ENCODE assay signal across 25 cellular contexts in genomic region chr5:69099302-69099701, GRCh38.
"Had no signal": no experiment of that assay in that cellular context is flagged by ENCODE, and none has a peak within 500 bp of the region (broad histone marks: within the 10 kb centered on the region; RNA-seq: fewer than 3 reads in every experiment).

No MANE protein-coding gene starts in this region.

- H3K27me3 Mint-ChIP-seq: activated CD8-positive, alpha-beta T cell treated with anti-CD3 and anti-CD28 coated beads for 36 hours; activated naive CD8-positive, alpha-beta T cell treated with anti-CD3 and anti-CD28 coated beads for 36 hours; central memory CD8-positive, alpha-beta T cell; effector memory CD8-positive, alpha-beta T cell; stimulated activated naive CD8-positive, alpha-beta T cell treated with anti-CD3 and anti-CD28 coated beads, Interleukin-15, amount 100 ng/mL, for 72 hours; T-helper 17 cell had no signal

- H3K9me3 ChIP-seq: breast epithelium, colonic mucosa, esophagus muscularis mucosa, gastroesophageal sphincter, mucosa of descending colon, pancreas, suprapubic skin, tibial nerve had no signal

- H3K27me3 ChIP-seq: breast epithelium, colonic mucosa, dorsolateral prefrontal cortex, esophagus muscularis mucosa, gastroesophageal sphincter, pancreas, suprapubic skin, tibial nerve had no signal

- H3K36me3 ChIP-seq: breast epithelium had no signal

- H3K9me3 Mint-ChIP-seq: activated CD8-positive, alpha-beta T cell treated with anti-CD3 and anti-CD28 coated beads for 36 hours; activated naive CD8-positive, alpha-beta T cell treated with anti-CD3 and anti-CD28 coated beads for 36 hours; activated T-helper 1 cell treated with anti-CD3 and anti-CD28 coated beads, Interleukin-12 subunit alpha, Interleukin-12 subunit beta, Interleukin-2, Interleukin-4 antibody, amounts not matched to agents 30 ng/mL and 10 ng/mL and 1 ng/mL, durations not matched to agents 14 hours and 24 hours and 36 hours; central memory CD8-positive, alpha-beta T cell; effector memory CD8-positive, alpha-beta T cell; stimulated activated naive CD8-positive, alpha-beta T cell treated with anti-CD3 and anti-CD28 coated beads, Interleukin-15, amount 100 ng/mL, for 72 hours had no signal

- DNase-seq: activated CD4-positive, alpha-beta T cell treated with anti-CD3 and anti-CD28 coated beads for 48 hours; activated CD4-positive, CD25-positive, alpha-beta regulatory T cell; activated CD8-positive, alpha-beta T cell treated with anti-CD3 and anti-CD28 coated beads for 36 hours; activated gamma-delta T cell treated with Interleukin-2 at 50 U/mL for 16 hours; activated naive CD8-positive, alpha-beta T cell treated with anti-CD3 and anti-CD28 coated beads for 36 hours; colonic mucosa; dorsolateral prefrontal cortex; effector memory CD8-positive, alpha-beta T cell; head of caudate nucleus; hypothalamus; left ventricle myocardium superior; mammary epithelial cell; mucosa of descending colon; pancreas; right cardiac atrium; stimulated activated naive CD8-positive, alpha-beta T cell treated with anti-CD3 and anti-CD28 coated beads, Interleukin-15, amount 100 ng/mL, for 72 hours; SW 1271; T-helper 17 cell had no signal

- H3K27ac ChIP-seq: breast epithelium, colonic mucosa, dorsolateral prefrontal cortex, esophagus muscularis mucosa, gastroesophageal sphincter, pancreas, suprapubic skin, tibial nerve had no signal

- H3K27ac Mint-ChIP-seq: activated CD8-positive, alpha-beta T cell treated with anti-CD3 and anti-CD28 coated beads for 36 hours; activated naive CD8-positive, alpha-beta T cell treated with anti-CD3 and anti-CD28 coated beads for 36 hours; activated T-helper 1 cell treated with anti-CD3 and anti-CD28 coated beads, Interleukin-12 subunit alpha, Interleukin-12 subunit beta, Interleukin-2, Interleukin-4 antibody, amounts not matched to agents 30 ng/mL and 10 ng/mL and 1 ng/mL, durations not matched to agents 14 hours and 24 hours and 36 hours; T-helper 17 cell had no signal

- H3K4me3 ChIP-seq: breast epithelium, colonic mucosa, dorsolateral prefrontal cortex, esophagus muscularis mucosa, gastroesophageal sphincter, mucosa of descending colon, pancreas, suprapubic skin, tibial nerve had no signal

- H3K4me3 Mint-ChIP-seq: activated CD8-positive, alpha-beta T cell treated with anti-CD3 and anti-CD28 coated beads for 36 hours; activated naive CD8-positive, alpha-beta T cell treated with anti-CD3 and anti-CD28 coated beads for 36 hours; activated T-helper 1 cell treated with anti-CD3 and anti-CD28 coated beads, Interleukin-12 subunit alpha, Interleukin-12 subunit beta, Interleukin-2, Interleukin-4 antibody, amounts not matched to agents 30 ng/mL and 10 ng/mL and 1 ng/mL, durations not matched to agents 14 hours and 24 hours and 36 hours; central memory CD8-positive, alpha-beta T cell; effector memory CD8-positive, alpha-beta T cell; stimulated activated naive CD8-positive, alpha-beta T cell treated with anti-CD3 and anti-CD28 coated beads, Interleukin-15, amount 100 ng/mL, for 72 hours; T-helper 17 cell had no signal

- ATAC-seq: activated CD8-positive, alpha-beta T cell treated with anti-CD3 and anti-CD28 coated beads for 36 hours; effector memory CD8-positive, alpha-beta T cell; gastroesophageal sphincter; left ventricle myocardium superior; mucosa of descending colon; pancreas; right cardiac atrium; stimulated activated naive CD8-positive, alpha-beta T cell treated with anti-CD3 and anti-CD28 coated beads, Interleukin-15, amount 100 ng/mL, for 72 hours; T-helper 17 cell had no signal
